Comparison of ENCODE assay signal across 14 cellular contexts in the genomic region with DNA sequence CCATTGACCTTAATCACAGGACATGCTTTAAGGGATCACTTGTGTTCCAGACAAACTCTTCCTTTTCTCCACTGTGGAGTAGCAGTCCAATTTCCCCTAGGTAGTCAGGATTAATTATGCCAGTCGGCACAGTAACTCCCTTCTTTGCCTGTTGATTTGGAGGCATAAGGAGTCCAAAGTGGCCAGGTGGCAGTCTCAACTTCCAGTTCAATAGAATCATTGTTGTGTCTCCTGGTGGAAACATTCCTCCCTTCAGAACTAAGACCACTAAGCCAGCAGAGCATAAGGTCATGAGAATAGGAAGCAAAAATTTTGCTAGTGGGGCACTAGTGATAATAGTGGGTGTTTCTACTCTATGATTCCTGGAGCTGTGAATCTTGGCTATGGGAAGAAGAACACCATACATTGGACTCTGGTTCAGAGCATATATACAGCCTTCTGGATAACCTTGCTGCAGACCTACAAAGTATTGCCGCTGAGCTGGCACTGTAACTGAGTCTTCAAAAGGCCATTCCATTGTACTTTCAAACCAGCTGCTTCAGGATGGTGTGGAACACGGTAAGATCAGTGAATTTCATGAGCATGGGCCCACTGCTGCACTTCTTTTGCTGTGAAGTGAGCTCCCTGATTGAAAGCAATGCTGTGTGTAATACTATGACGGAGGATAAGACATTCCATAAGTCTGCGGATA.
DNase-seq lines count a peak whose midpoint lies in the region; ATAC-seq, FAIRE-seq and TF ChIP-seq lines count a peak whose summit lies in the region.
"Had no signal": no experiment of that assay in that cellular context is flagged by ENCODE, and none has a peak within 500 bp of the region (broad histone marks: within the 10 kb centered on the region; RNA-seq: fewer than 3 reads in every experiment).

No MANE protein-coding gene starts in this region.

- H3K79me2 ChIP-seq in HCT116 (ENCODE audit: insufficient read depth, low read length) (no peaks in the 10 kb centered on the region), endothelial cell of umbilical vein (ENCODE audit: control insufficient read depth, insufficient read depth, low read length) (peaks cover 6% of the 10 kb centered on the region)

- WGBS in neuronal stem cell (ENCODE audit: extremely low coverage in 2 of 2, insufficient read length in 2 of 2, insufficient replicate concordance in 1 of 2), 2 donors, result no CpG with 5 or more reads among the region's 5 CpGs

- no peak overlapping the region for H2BK120ac ChIP-seq in neuronal stem cell (ENCODE audit: low read depth, low read length)

- no peaks in the 10 kb centered on the region for H3K79me1 ChIP-seq in neuronal stem cell (ENCODE audit: low read depth, low read length)

- H4K20me1 ChIP-seq in HCT116 (ENCODE audit: insufficient read depth), result no peaks in the 10 kb centered on the region
- no peaks in the 10 kb centered on the region for H4K20me1 ChIP-seq in endothelial cell of umbilical vein (replicated peaks; ENCODE audit: control insufficient read depth, extremely low read depth, insufficient read depth, low read length)
- H4K20me1 ChIP-seq: BLaER1 had no signal

- H3K9ac ChIP-seq in HCT116 (ENCODE audit: low read length), result no peak overlapping the region
- H3K9ac ChIP-seq in endothelial cell of umbilical vein (replicated peaks; ENCODE audit: extremely low read depth, insufficient read depth, low read length), result peak overlapping the region; percentile 2
- H3K9ac ChIP-seq in neuronal stem cell (ENCODE audit: low read depth, low read length, poor library complexity), result no peak overlapping the region
- H3K9ac ChIP-seq: BLaER1, GM23248 had no signal

- H3K27me3 ChIP-seq in HCT116 (ENCODE audit: insufficient read depth, low read length) (no peaks in the 10 kb centered on the region), endothelial cell of umbilical vein (ENCODE audit: control insufficient read depth in 2 of 2, insufficient read depth in 2 of 2, low read length in 2 of 2) (no peaks in the 10 kb centered on the region), neuronal stem cell (ENCODE audit: control insufficient read depth in 3 of 3, insufficient read depth in 3 of 3, low read depth in 1 of 3, low read length in 3 of 3) (no peaks in the 10 kb centered on the region), A673 (replicated peaks; ENCODE audit: insufficient read depth, low read depth, low read length, poor library complexity) (no peaks in the 10 kb centered on the region)
- H3K27me3 ChIP-seq: BLaER1 had no signal

- DNase-seq in HCT116 (ENCODE audit: low read depth, low spot score) (no peak), endothelial cell of umbilical vein (ENCODE audit: low read depth, low spot score) (peak; percentile 76), neuronal stem cell (ENCODE audit: low spot score) (no peak), urothelium cell line (ENCODE audit: low spot score) (no peak), A673 (ENCODE audit: low spot score) (no peak), head of caudate nucleus (no peak), OCI-M2 (lab: John Stamatoyannopoulos, UW; ENCODE audit: unreplicated experiment) (no peak)
- DNase-seq: AML-193; Calu3; CD4-positive, CD25-positive, alpha-beta regulatory T cell; DMS 273 treated with DMSO at 0.1 percent for 48 hours; GM23248 had no signal

- no peak overlapping the region for H3K4ac ChIP-seq in neuronal stem cell (ENCODE audit: low read length)

- H3K36me3 ChIP-seq in HCT116 (ENCODE audit: control insufficient read depth in 1 of 2, insufficient read depth in 2 of 2, low read length in 2 of 2), result no peaks in the 10 kb centered on the region
- no peaks in the 10 kb centered on the region for H3K36me3 ChIP-seq in endothelial cell of umbilical vein (ENCODE audit: control insufficient read depth in 2 of 2, extremely low read depth in 1 of 2, insufficient read depth in 2 of 2, low read length in 2 of 2)
- H3K36me3 ChIP-seq in neuronal stem cell (replicated peaks in 1 of 2; ENCODE audit: control insufficient read depth in 2 of 2, insufficient read depth in 2 of 2, low read length in 2 of 2), result no peaks in the 10 kb centered on the region
- no peaks in the 10 kb centered on the region for H3K36me3 ChIP-seq in A673 (ENCODE audit: insufficient read depth, low read length, poor library complexity, severe bottlenecking)
- H3K36me3 ChIP-seq: BLaER1 had no signal

- H3K27ac ChIP-seq in HCT116 (ENCODE audit: low read depth, low read length) (no peak overlapping the region), endothelial cell of umbilical vein (ENCODE audit: insufficient read depth, low read depth, low read length) (peak overlapping the region; percentile 46), neuronal stem cell (replicated peaks; ENCODE audit: low read length) (no peak overlapping the region), A673 (ENCODE audit: low read depth, low read length, poor library complexity, severe bottlenecking) (no peak overlapping the region)
- H3K27ac ChIP-seq: BLaER1 had no signal

- H3K4me2 ChIP-seq in HCT116 (ENCODE audit: low read length) (no peak overlapping the region), endothelial cell of umbilical vein (ENCODE audit: insufficient read depth, low read length) (no peak overlapping the region), neuronal stem cell (ENCODE audit: insufficient read depth, low read length, poor library complexity, severe bottlenecking) (no peak overlapping the region)
- H3K4me2 ChIP-seq: BLaER1 had no signal

- H3K4me3 ChIP-seq in HCT116 (replicated peaks in 1 of 2; ENCODE audit: low read depth in 1 of 2, low read length in 2 of 2), result no peak overlapping the region
- H3K4me3 ChIP-seq in endothelial cell of umbilical vein (replicated peaks in 1 of 3; ENCODE audit: insufficient read depth in 1 of 3, low read depth in 1 of 3, low read length in 3 of 3), result no peak overlapping the region
- H3K4me3 ChIP-seq in neuronal stem cell (ENCODE audit: low read length in 2 of 2), result no peak overlapping the region
- no peak overlapping the region for H3K4me3 ChIP-seq in A673 (ENCODE audit: low read depth, low read length, poor library complexity, severe bottlenecking)
- H3K4me3 ChIP-seq: BLaER1, GM23248 had no signal

- peak overlapping the region; percentile 1 for H2BK15ac ChIP-seq in neuronal stem cell (ENCODE audit: low read length)

- RAD21 ChIA-PET in HCT116 (lab: Charles Lee; ENCODE audit: low non-redundant PET in 1 of 2, low total read pairs in 2 of 2, uncharacterized antibody in 2 of 2, unreplicated experiment in 2 of 2), result no interaction called here

- peak overlapping the region; percentile 19 for H2AK5ac ChIP-seq in neuronal stem cell (ENCODE audit: low read depth, low read length)

- BruUV-seq in HCT116 (replicated peaks; lab: Mats Ljungman, UMichigan), result no TSS peak
- BruUV-seq in endothelial cell of umbilical vein (replicated peaks; lab: Mats Ljungman, UMichigan), result no TSS peak
- no TSS peak for BruUV-seq in A673 (replicated peaks; lab: Mats Ljungman, UMichigan)

- no peak for ATAC-seq in HCT116

- POLR2A ChIA-PET in HCT116 (lab: Charles Lee), result interaction anchor here (1.1 kb wide), 1 partner anchor 9 kb away, joined by 3 read pairs; no protein-coding TSS in a partner anchor
- POLR2A ChIA-PET in endothelial cell of umbilical vein (lab: Charles Lee), result no interaction called here
- POLR2A ChIA-PET in A673 (lab: Charles Lee; ENCODE audit: low non-redundant PET), result no interaction called here

- H3K14ac ChIP-seq in neuronal stem cell (ENCODE audit: low read length), result no peak overlapping the region

- CTCF ChIA-PET in HCT116 (lab: Charles Lee), result no interaction called here
- CTCF ChIA-PET in endothelial cell of umbilical vein (lab: Charles Lee), result interaction anchor here (1.0 to 1.5 kb wide), 3 partner anchors 8 to 19 kb away, joined by 3 to 4 read pairs (median 4); no protein-coding TSS in a partner anchor
- CTCF ChIA-PET in A673 (lab: Charles Lee), result no interaction called here

- dilution Hi-C loops in endothelial cell of umbilical vein (cut with MboI; ENCODE audit: extremely low pct_ligation_motif_present, low sequenced_read_pairs), result no loop called here

- H4K91ac ChIP-seq in neuronal stem cell (ENCODE audit: low read depth, low read length, poor library complexity), result no peak overlapping the region

- H3K9me1 ChIP-seq in endothelial cell of umbilical vein (replicated peaks; ENCODE audit: control insufficient read depth, extremely low read depth, insufficient read depth, low read length), result no peaks in the 10 kb centered on the region

- H3K9me2 ChIP-seq in HCT116 (ENCODE audit: insufficient read depth), result no peaks in the 10 kb centered on the region

- H2BK5ac ChIP-seq in neuronal stem cell (ENCODE audit: low read length), result no peak overlapping the region

- H3K4me1 ChIP-seq in HCT116 (ENCODE audit: control insufficient read depth in 1 of 2, insufficient read depth in 2 of 2, low read length in 2 of 2) (peaks cover 9 to 10% of the 10 kb centered on the region in 2 experiments), endothelial cell of umbilical vein (ENCODE audit: control insufficient read depth, extremely low read depth, insufficient read depth, low read length) (peaks cover 24% of the 10 kb centered on the region), neuronal stem cell (ENCODE audit: control insufficient read depth in 2 of 2, insufficient read depth in 1 of 2, low read depth in 1 of 2, low read length in 2 of 2) (peaks cover 0 to 9% of the 10 kb centered on the region in 2 donors), A673 (ENCODE audit: insufficient read depth, low read length, poor library complexity, severe bottlenecking) (no peaks in the 10 kb centered on the region)
- H3K4me1 ChIP-seq: BLaER1 had no signal

- no peak overlapping the region for H2BK12ac ChIP-seq in neuronal stem cell (ENCODE audit: low read length)

- no peak overlapping the region for H3K18ac ChIP-seq in neuronal stem cell (ENCODE audit: low read length)

- intact Hi-C loops in HCT116 (cut with micrococcal nuclease), result no loop called here
- intact Hi-C loops in endothelial cell of umbilical vein (cut with micrococcal nuclease), result no loop called here
- intact Hi-C loops in A673 (cut with micrococcal nuclease; ENCODE audit: unreplicated experiment), result no loop called here
- intact Hi-C loops in head of caudate nucleus (cut with DNase I), result no loop called here

- no peak for TF ChIP-seq CTCF in HCT116 (IDR thresholded peaks at IDR 0.05 in 2 of 3, conservative IDR thresholded peaks at IDR 0.05 in 1 of 3; ENCODE audit: borderline replicate concordance in 1 of 3, insufficient read depth in 1 of 3, low read depth in 2 of 3, low read length in 2 of 3)
- TF ChIP-seq CTCF in endothelial cell of umbilical vein (IDR thresholded peaks at IDR 0.05; ENCODE audit: extremely low read depth in 1 of 2, insufficient read depth in 1 of 2, low read depth in 1 of 2, low read length in 2 of 2), result no peak
- TF ChIP-seq CTCF in A673 (conservative IDR thresholded peaks at IDR 0.05; ENCODE audit: low read depth, low read length), result no peak

- H4K8ac ChIP-seq in neuronal stem cell (ENCODE audit: low read depth, low read length), result no peak overlapping the region

- TF ChIP-seq POLR2A in HCT116 (IDR thresholded peaks at IDR 0.05; ENCODE audit: borderline replicate concordance, extremely low read depth, insufficient read depth, insufficient read length), result no peak
- no peak for TF ChIP-seq POLR2A in endothelial cell of umbilical vein (IDR thresholded peaks at IDR 0.05; ENCODE audit: low read depth, low read length)

- H3K9me3 ChIP-seq in HCT116 (ENCODE audit: control insufficient read depth in 1 of 2, insufficient read depth in 1 of 2, low read depth in 1 of 2, low read length in 2 of 2), result no peaks in the 10 kb centered on the region
- H3K9me3 ChIP-seq in endothelial cell of umbilical vein (replicated peaks; ENCODE audit: control insufficient read depth, insufficient read depth, low read length), result no peaks in the 10 kb centered on the region
- no peaks in the 10 kb centered on the region for H3K9me3 ChIP-seq in neuronal stem cell (replicated peaks in 1 of 2; ENCODE audit: control insufficient read depth in 2 of 2, insufficient read depth in 1 of 2, low read depth in 1 of 2, low read length in 2 of 2)
- H3K9me3 ChIP-seq in A673 (ENCODE audit: low read depth, low read length, poor library complexity, severe bottlenecking), result no peaks in the 10 kb centered on the region

- H2AFZ ChIP-seq in HCT116 (ENCODE audit: low read depth, low read length, poor library complexity, severe bottlenecking) (peak overlapping the region; percentile 26), endothelial cell of umbilical vein (ENCODE audit: low read depth, low read length) (peak overlapping the region; percentile 65), neuronal stem cell (ENCODE audit: low read length) (no peak overlapping the region)
- H2AFZ ChIP-seq: GM23248 had no signal

- TF ChIP-seq RAD21 in HCT116 (IDR thresholded peaks at IDR 0.05; ENCODE audit: low read depth), result no peak

- H3K23ac ChIP-seq in neuronal stem cell (ENCODE audit: low read depth, low read length, poor library complexity), result no peak overlapping the region

- FAIRE-seq in endothelial cell of umbilical vein (lab: Jason Lieb, UNC) (no peak), urothelium cell line (lab: Jason Lieb, UNC) (peak; percentile 67)
- FAIRE-seq: H54 had no signal
